8 cellular contexts compared by ENCODE assay signal in genomic region chr18:63131106-63131943, GRCh38.
A peak's percentile ranks its signal among the peaks of the same experiment; 100 is the strongest.
DNase-seq lines count a peak whose midpoint lies in the region; FAIRE-seq and TF ChIP-seq lines count a peak whose summit lies in the region.

No MANE protein-coding gene starts in this region.

- no peaks in the 10 kb centered on the region for H3K9me3 Mint-ChIP-seq in T-helper 1 cell treated with Interleukin-12 subunit alpha and Interleukin-12 subunit beta and Interleukin-4 antibody, amounts not matched to agents 30 μg/mL and 1 μg/mL, for 36 hours
- no peaks in the 10 kb centered on the region for H3K9me3 Mint-ChIP-seq in immature natural killer cell

- H3K36me3 Mint-ChIP-seq in T-helper 1 cell treated with Interleukin-12 subunit alpha and Interleukin-12 subunit beta and Interleukin-4 antibody, amounts not matched to agents 30 μg/mL and 1 μg/mL, for 36 hours (ENCODE audit: low read depth): peaks cover 34% of the 10 kb centered on the region
- H3K36me3 Mint-ChIP-seq in immature natural killer cell: peaks cover 0 to 11% (median 10%) of the 10 kb centered on the region in 3 donors

- no peak overlapping the region for H3K4me3 ChIP-seq in astrocyte of the spinal cord (ENCODE audit: low read depth, low read length)

- DNase-seq in NCI-H2227 (lab: John Stamatoyannopoulos, UW; ENCODE audit: unreplicated experiment) (peak; percentile 20), NCI-H2227 treated with DMSO at 0.1 percent for 48 hours (lab: John Stamatoyannopoulos, UW) (no peak), HTR-8/SVneo (ENCODE audit: insufficient read length, low spot score) (peak; percentile 31), astrocyte of the spinal cord (ENCODE audit: low read depth, low spot score) (peak; percentile 70), immature natural killer cell (peak; percentile 53 to 70 (median 60)), SIG-M5 (lab: John Stamatoyannopoulos, UW) (no peak)
- DNase-seq in stimulated activated CD4-positive, alpha-beta T cell treated with anti-CD3 and anti-CD28 coated beads, Interleukin-1b, Interleukin-23, amount 100 ng/mL, for 48 hours: peak; percentile 33

- H3K4me3 Mint-ChIP-seq in T-helper 1 cell treated with Interleukin-12 subunit alpha and Interleukin-12 subunit beta and Interleukin-4 antibody, amounts not matched to agents 30 μg/mL and 1 μg/mL, for 36 hours: no peak overlapping the region
- peak overlapping the region in 1 of 5 donors; percentile 30 for H3K4me3 Mint-ChIP-seq in immature natural killer cell

- in situ Hi-C loops in astrocyte of the spinal cord (cut with HindIII; ENCODE audit: low sequenced_read_pairs): no loop called here

- H3K4me1 Mint-ChIP-seq in T-helper 1 cell treated with Interleukin-12 subunit alpha and Interleukin-12 subunit beta and Interleukin-4 antibody, amounts not matched to agents 30 μg/mL and 1 μg/mL, for 36 hours (ENCODE audit: low read depth): peaks cover 29% of the 10 kb centered on the region
- peaks cover 15 to 19% of the 10 kb centered on the region in 2 donors for H3K4me1 Mint-ChIP-seq in immature natural killer cell

- FAIRE-seq in HTR-8/SVneo (lab: Jason Lieb, UNC): no peak

- peak; percentile 65 for TF ChIP-seq CTCF in astrocyte of the spinal cord (IDR thresholded peaks at IDR 0.05; ENCODE audit: low read depth, low read length)

- peak overlapping the region; percentile 26 for H3K27ac Mint-ChIP-seq in T-helper 1 cell treated with Interleukin-12 subunit alpha and Interleukin-12 subunit beta and Interleukin-4 antibody, amounts not matched to agents 30 μg/mL and 1 μg/mL, for 36 hours
- H3K27ac Mint-ChIP-seq in immature natural killer cell: peak overlapping the region in 4 of 6 donors; percentile 44 to 87 (median 64)

- no peaks in the 10 kb centered on the region for H3K27me3 Mint-ChIP-seq in T-helper 1 cell treated with Interleukin-12 subunit alpha and Interleukin-12 subunit beta and Interleukin-4 antibody, amounts not matched to agents 30 μg/mL and 1 μg/mL, for 36 hours (ENCODE audit: low read depth)
- H3K27me3 Mint-ChIP-seq in immature natural killer cell (ENCODE audit: low read depth in 3 of 3): peaks cover 0 to 2% (median 0%) of the 10 kb centered on the region in 3 donors

Comparison
In these comparisons a context has a peak if more than half of its experiments do, and no peak if none do; other contexts are left out.
1. DNase-seq: peak in NCI-H2227 (single experiment), HTR-8/SVneo (single experiment), astrocyte of the spinal cord (single experiment), immature natural killer cell (3 of 3) and stimulated activated CD4-positive, alpha-beta T cell treated with anti-CD3 and anti-CD28 coated beads, Interleukin-1b, Interleukin-23, amount 100 ng/mL, for 48 hours (single experiment); none in NCI-H2227 treated with DMSO at 0.1 percent for 48 hours (single experiment) and SIG-M5 (single experiment).